In the genomic region with DNA sequence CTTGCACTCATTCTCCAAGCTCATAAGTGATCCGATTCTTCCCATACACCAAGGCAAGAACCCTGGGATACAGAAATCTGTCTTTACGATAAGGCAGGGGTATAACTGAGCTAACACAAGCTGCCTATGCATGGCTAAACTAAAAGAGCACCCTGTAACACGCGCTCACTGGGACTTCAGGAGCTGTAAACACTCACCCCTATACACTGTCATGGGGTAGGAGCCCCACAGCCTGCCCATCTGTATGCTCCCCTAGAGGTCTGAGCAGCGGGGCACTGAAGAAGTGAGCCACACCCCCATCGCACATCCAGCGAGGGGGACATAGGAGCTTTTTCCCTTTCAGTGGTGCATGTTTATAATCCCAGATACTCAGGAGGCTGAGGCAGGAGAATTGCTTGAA, we compare ENCODE assay signal across 30 cellular contexts.
"Had no signal": no experiment of that assay in that cellular context is flagged by ENCODE, and none has a peak within 500 bp of the region (broad histone marks: within the 10 kb centered on the region; RNA-seq: fewer than 3 reads in every experiment).

No MANE protein-coding gene starts in this region.

- H3K4me1 Mint-ChIP-seq: activated T-helper 17 cell treated with anti-CD3 and anti-CD28 coated beads, Interleukin-2, amount 50 U/mL, for 72 hours had no signal

- H3K9me3 Mint-ChIP-seq: activated T-cell treated with anti-CD3 and anti-CD28 coated beads, Interleukin-2, amount 50 U/mL, for 4 hours; activated T-helper 17 cell treated with anti-CD3 and anti-CD28 coated beads, Interleukin-2, amount 50 U/mL, for 72 hours had no signal

- H3K27me3 ChIP-seq: brain microvascular endothelial cell, right atrium auricular region, stomach, thyroid gland, upper lobe of right lung had no signal

- FAIRE-seq: astrocyte, keratinocyte had no signal

- H3K27ac ChIP-seq: brain microvascular endothelial cell, parathyroid adenoma, right atrium auricular region, stomach, upper lobe of right lung, WERI-Rb-1 had no signal

- ATAC-seq: activated T-cell treated with anti-CD3 and anti-CD28 coated beads, Interleukin-2, amount 50 U/mL, for 4 hours; activated T-helper 17 cell treated with anti-CD3 and anti-CD28 coated beads, Interleukin-2, amount 50 U/mL, for 72 hours; esophagus mucosa; left cardiac atrium; left ventricle myocardium superior; naive thymus-derived CD4-positive, alpha-beta T cell; stimulated activated memory B cell treated with anti-CD40 and anti-IgM and Interleukin-4, amounts not matched to agents 10 μg/mL and 1 μg/mL and 100 μg/mL, for 72 hours; T-helper 17 cell; upper lobe of right lung had no signal

- H3K4me3 ChIP-seq: right atrium auricular region, smooth muscle cell, stomach, thyroid gland, upper lobe of right lung had no signal

- H3K9me3 ChIP-seq: right atrium auricular region, thyroid gland, upper lobe of right lung had no signal

- H3K4me3 Mint-ChIP-seq: activated CD4-positive, alpha-beta memory T cell treated with anti-CD3 and anti-CD28 coated beads, Interleukin-2, amount 10 ng/mL, durations not matched to agents 7 days and 5 days; activated CD4-positive, alpha-beta T cell treated with anti-CD3 and anti-CD28 coated beads, Interleukin-2, amount 10 ng/mL, durations not matched to agents 7 days and 5 days; activated T-cell treated with anti-CD3 and anti-CD28 coated beads, Interleukin-2, amount 50 U/mL, for 4 hours; activated T-helper 17 cell treated with anti-CD3 and anti-CD28 coated beads, Interleukin-2, amount 50 U/mL, for 72 hours; stimulated activated memory B cell treated with anti-CD40 and anti-IgM and Interleukin-4, amounts not matched to agents 10 μg/mL and 1 μg/mL and 100 μg/mL, for 72 hours had no signal

- H3K4me1 ChIP-seq: parathyroid adenoma, right atrium auricular region, stomach had no signal

- H2AFZ ChIP-seq: parathyroid adenoma had no signal

- H3K36me3 ChIP-seq: brain microvascular endothelial cell, right atrium auricular region, thyroid gland, upper lobe of right lung, WERI-Rb-1 had no signal

- DNase-seq: activated CD4-positive, alpha-beta memory T cell treated with anti-CD3 and anti-CD28 coated beads, Interleukin-2, amount 10 ng/mL, durations not matched to agents 7 days and 5 days; activated CD4-positive, alpha-beta T cell treated with anti-CD3 and anti-CD28 coated beads for 1 hour; activated CD4-positive, alpha-beta T cell treated with anti-CD3 and anti-CD28 coated beads, Interleukin-2, amount 10 ng/mL, durations not matched to agents 7 days and 5 days; activated gamma-delta T cell treated with Interleukin-2 at 50 U/mL for 16 hours; activated naive CD4-positive, alpha-beta T cell treated with anti-CD3 and anti-CD28 coated beads, Interleukin-2, amount 50 U/mL, for 16 hours; activated T-cell treated with anti-CD3 and anti-CD28 coated beads, Interleukin-2, amount 50 U/mL, for 4 hours; amniotic stem cell; brain microvascular endothelial cell; foreskin fibroblast; left cardiac atrium; left ventricle myocardium superior; naive thymus-derived CD4-positive, alpha-beta T cell; occipital lobe; stimulated activated CD4-positive, alpha-beta T cell treated with anti-CD3 and anti-CD28 coated beads, Interleukin-1b, Interleukin-23, amount 100 ng/mL, for 48 hours; stimulated activated CD4-positive, alpha-beta T cell treated with anti-CD3 and anti-CD28 coated beads, Interleukin-4, amount 100 ng/mL, for 4 hours; stimulated activated CD8-positive, alpha-beta memory T cell treated with anti-CD3 and anti-CD28 coated beads, Interleukin-4, amount 100 ng/mL, for 48 hours; stomach; T-helper 17 cell; T1000; upper lobe of right lung; WERI-Rb-1 had no signal

- H3K27me3 Mint-ChIP-seq: activated CD4-positive, alpha-beta memory T cell treated with anti-CD3 and anti-CD28 coated beads, Interleukin-2, amount 10 ng/mL, durations not matched to agents 7 days and 5 days; activated CD4-positive, alpha-beta T cell treated with anti-CD3 and anti-CD28 coated beads, Interleukin-2, amount 10 ng/mL, durations not matched to agents 7 days and 5 days; activated T-helper 17 cell treated with anti-CD3 and anti-CD28 coated beads, Interleukin-2, amount 50 U/mL, for 72 hours; naive thymus-derived CD4-positive, alpha-beta T cell; stimulated activated memory B cell treated with anti-CD40 and anti-IgM and Interleukin-4, amounts not matched to agents 10 μg/mL and 1 μg/mL and 100 μg/mL, for 72 hours; T-helper 17 cell had no signal

- H3K4me2 ChIP-seq: smooth muscle cell had no signal

- H3K79me2 ChIP-seq: parathyroid adenoma had no signal

- H3K9ac ChIP-seq: parathyroid adenoma had no signal

- H3K27ac Mint-ChIP-seq: activated CD4-positive, alpha-beta memory T cell treated with anti-CD3 and anti-CD28 coated beads, Interleukin-2, amount 10 ng/mL, durations not matched to agents 7 days and 5 days; activated CD4-positive, alpha-beta T cell treated with anti-CD3 and anti-CD28 coated beads, Interleukin-2, amount 10 ng/mL, durations not matched to agents 7 days and 5 days; activated T-helper 17 cell treated with anti-CD3 and anti-CD28 coated beads, Interleukin-2, amount 50 U/mL, for 72 hours; T-helper 17 cell had no signal
